ENCODE assay signal across 1 cellular context in genomic region chr10:119445935-119446317, GRCh38.
TF ChIP-seq lines count a peak whose summit lies in the region.

No MANE protein-coding gene starts in this region.

TF ChIP-seq in K562, 482 proteins besides CTCF, POLR2A, EP300 and RAD21:
- peak; percentile 72 for TF ChIP-seq ZFP36 (IDR thresholded peaks at IDR 0.05; ENCODE audit: low read depth, low read length, partially characterized antibody)
- no peak for TF ChIP-seq HLTF (IDR thresholded peaks at IDR 0.05)
- no peak for TF ChIP-seq ZZZ3 (IDR thresholded peaks at IDR 0.05)
